ENCODE assay signal across 17 cellular contexts in genomic region chr19:33224694-33225457, GRCh38. TPM values are rescaled to one million over a fixed set of nuclear protein-coding genes. Genes with fewer than 3 reads are reported as not detected.
DNase-seq lines count a peak whose midpoint lies in the region; ATAC-seq and TF ChIP-seq lines count a peak whose summit lies in the region.
"Had no signal": no experiment of that assay in that cellular context is flagged by ENCODE, and none has a peak within 500 bp of the region (broad histone marks: within the 10 kb centered on the region; RNA-seq: fewer than 3 reads in every experiment).

No MANE protein-coding gene starts in this region.

- H3K27me3 ChIP-seq in CD4-positive, alpha-beta memory T cell (ENCODE audit: insufficient read depth, low read length), result peaks cover 29% of the 10 kb centered on the region
- H3K27me3 ChIP-seq in neutrophil, result peaks cover 66% of the 10 kb centered on the region

- H3K36me3 Mint-ChIP-seq in CD4-positive, alpha-beta memory T cell, result peaks cover 0 to 11% of the 10 kb centered on the region in 2 donors
- peaks cover 12% of the 10 kb centered on the region for H3K36me3 Mint-ChIP-seq in activated CD8-positive, alpha-beta T cell treated with anti-CD3 and anti-CD28 coated beads, Interleukin-2, amount 10 ng/mL, durations not matched to agents 7 days and 5 days (ENCODE audit: low read depth)

- H3K4me1 Mint-ChIP-seq in CD4-positive, alpha-beta memory T cell, result peaks cover 4 to 13% (median 7%) of the 10 kb centered on the region in 4 donors
- no peaks in the 10 kb centered on the region for H3K4me1 Mint-ChIP-seq in activated CD8-positive, alpha-beta T cell treated with anti-CD3 and anti-CD28 coated beads, Interleukin-2, amount 10 ng/mL, durations not matched to agents 7 days and 5 days (ENCODE audit: low read depth)

- peak overlapping the region in 1 of 7 donors; percentile 21 for H3K27ac Mint-ChIP-seq in CD4-positive, alpha-beta memory T cell
- no peak overlapping the region for H3K27ac Mint-ChIP-seq in activated CD8-positive, alpha-beta T cell treated with anti-CD3 and anti-CD28 coated beads, Interleukin-2, amount 10 ng/mL, durations not matched to agents 7 days and 5 days
- H3K27ac Mint-ChIP-seq: activated T-helper 1 cell treated with anti-CD3 and anti-CD28 coated beads, Interleukin-12 subunit alpha, Interleukin-12 subunit beta, Interleukin-2, Interleukin-4 antibody, amounts not matched to agents 30 ng/mL and 10 ng/mL and 1 ng/mL, durations not matched to agents 14 hours and 24 hours and 36 hours; memory B cell; stimulated activated naive CD8-positive, alpha-beta T cell treated with anti-CD3 and anti-CD28 coated beads, Interleukin-15, Interleukin-2, amounts not matched to agents 100 ng/mL and 50 ng/mL, for 24 hours had no signal

- H3K4me1 ChIP-seq in CD4-positive, alpha-beta memory T cell (ENCODE audit: insufficient read depth, low read length), result peaks cover 9% of the 10 kb centered on the region
- H3K4me1 ChIP-seq in HEK293 (ENCODE audit: control insufficient read depth, insufficient read depth, low read length) (peaks cover 2% of the 10 kb centered on the region; the same call in 1 of the 2 replicates), neutrophil (ENCODE audit: control insufficient read depth in 1 of 2, insufficient read depth in 1 of 2, low read depth in 1 of 2, low read length in 1 of 2) (peaks cover 16 to 23% of the 10 kb centered on the region in 2 experiments)

- H3K4me3 Mint-ChIP-seq in CD4-positive, alpha-beta memory T cell, result peak overlapping the region in 5 of 8 donors; percentile 1 to 57 (median 49)
- H3K4me3 Mint-ChIP-seq in activated CD8-positive, alpha-beta T cell treated with anti-CD3 and anti-CD28 coated beads, Interleukin-2, amount 10 ng/mL, durations not matched to agents 7 days and 5 days, result no peak overlapping the region
- H3K4me3 Mint-ChIP-seq: activated T-helper 1 cell treated with anti-CD3 and anti-CD28 coated beads, Interleukin-12 subunit alpha, Interleukin-12 subunit beta, Interleukin-2, Interleukin-4 antibody, amounts not matched to agents 30 ng/mL and 10 ng/mL and 1 ng/mL, durations not matched to agents 14 hours and 24 hours and 36 hours; memory B cell; stimulated activated naive CD8-positive, alpha-beta T cell treated with anti-CD3 and anti-CD28 coated beads, Interleukin-15, Interleukin-2, amounts not matched to agents 100 ng/mL and 50 ng/mL, for 24 hours had no signal

- TF ChIP-seq CTCF in HEK293 (tag by site-specific recombination; IDR thresholded peaks at IDR 0.05) (no peak), fibroblast of villous mesenchyme (IDR thresholded peaks at IDR 0.05; ENCODE audit: insufficient read depth, low read depth, low read length) (no peak), neutrophil (IDR thresholded peaks at IDR 0.05) (no peak)

- H3K9me3 ChIP-seq in CD4-positive, alpha-beta memory T cell (ENCODE audit: control insufficient read depth in 1 of 2, low read length in 2 of 2), result no peaks in the 10 kb centered on the region
- H3K9me3 ChIP-seq in HEK293 (ENCODE audit: control insufficient read depth, insufficient read depth, low read depth, low read length) (peaks cover 14% of the 10 kb centered on the region), neutrophil (peaks cover 3% of the 10 kb centered on the region)

- CTCF ChIA-PET in CD4-positive, alpha-beta memory T cell (lab: Charles Lee; ENCODE audit: partially characterized antibody), result interaction anchor here (1.0 to 1.3 kb wide), 2 partner anchors 10 to 40 kb away, joined by 3 to 5 read pairs; no protein-coding TSS in a partner anchor
- CTCF ChIA-PET in HEK293 (lab: Yijun Ruan, JAX), result interaction anchor here (0.5 to 3.7 kb wide), 6 partner anchors 11 to 817 kb away, joined by 3 to 37 read pairs (median 6); no protein-coding TSS in a partner anchor
- CTCF ChIA-PET in activated CD8-positive, alpha-beta T cell treated with anti-CD3 and anti-CD28 coated beads, Interleukin-2, amount 10 ng/mL, durations not matched to agents 7 days and 5 days (lab: Charles Lee), result interaction anchor here (1.2 kb wide), 1 partner anchor 11 kb away, joined by 3 read pairs; no protein-coding TSS in a partner anchor

- peaks cover 46 to 51% of the 10 kb centered on the region in 2 donors for H3K27me3 Mint-ChIP-seq in CD4-positive, alpha-beta memory T cell
- H3K27me3 Mint-ChIP-seq in activated CD8-positive, alpha-beta T cell treated with anti-CD3 and anti-CD28 coated beads, Interleukin-2, amount 10 ng/mL, durations not matched to agents 7 days and 5 days (ENCODE audit: low read depth), result peaks cover 49% of the 10 kb centered on the region

- no peak for ATAC-seq in activated CD8-positive, alpha-beta T cell treated with anti-CD3 and anti-CD28 coated beads, Interleukin-2, amount 10 ng/mL, durations not matched to agents 7 days and 5 days
- no peak for ATAC-seq in HG02981 (IDR thresholded peaks at IDR 0.05; ENCODE audit: unreplicated experiment)

- H3K4me3 ChIP-seq in CD4-positive, alpha-beta memory T cell (ENCODE audit: low read length in 2 of 2), result no peak overlapping the region
- H3K4me3 ChIP-seq in HEK293 (ENCODE audit: low read depth, low read length) (no peak overlapping the region), fibroblast of villous mesenchyme (ENCODE audit: low read depth, low read length) (peak overlapping the region; percentile 15), neutrophil (ENCODE audit: low read depth in 1 of 2, low read length in 1 of 2) (peak overlapping the region; percentile 35 to 79)

- no peaks in the 10 kb centered on the region for H3K36me3 ChIP-seq in CD4-positive, alpha-beta memory T cell (ENCODE audit: insufficient read depth, low read length)
- H3K36me3 ChIP-seq in HEK293 (ENCODE audit: control insufficient read depth in 2 of 2, insufficient read depth in 1 of 2, low read length in 2 of 2) (no peaks in the 10 kb centered on the region), neutrophil (no peaks in the 10 kb centered on the region)
- H3K36me3 ChIP-seq: spleen had no signal

- H3K27ac ChIP-seq in CD4-positive, alpha-beta memory T cell (ENCODE audit: low read depth, low read length), result no peak overlapping the region
- no peak overlapping the region for H3K27ac ChIP-seq in HEK293 (ENCODE audit: extremely low read depth, low read depth, low read length)
- no peak overlapping the region for H3K27ac ChIP-seq in neutrophil
- H3K27ac ChIP-seq: spleen had no signal

- no peak for DNase-seq in CD4-positive, alpha-beta memory T cell
- DNase-seq in fibroblast of villous mesenchyme (ENCODE audit: low read depth) (no peak), head of caudate nucleus (no peak)
- DNase-seq in activated CD8-positive, alpha-beta T cell treated with anti-CD3 and anti-CD28 coated beads, Interleukin-2, amount 10 ng/mL, durations not matched to agents 7 days and 5 days, result no peak
- DNase-seq: GOT3, KG1, NCI-H1105, occipital lobe, SIG-M5, spleen had no signal

- peaks cover 0 to 31% (median 23%) of the 10 kb centered on the region in 8 donors for H3K9me3 Mint-ChIP-seq in CD4-positive, alpha-beta memory T cell
- peaks cover 16% of the 10 kb centered on the region for H3K9me3 Mint-ChIP-seq in activated CD8-positive, alpha-beta T cell treated with anti-CD3 and anti-CD28 coated beads, Interleukin-2, amount 10 ng/mL, durations not matched to agents 7 days and 5 days (ENCODE audit: insufficient read depth)

- intact Hi-C loops in CD4-positive, alpha-beta memory T cell (cut with micrococcal nuclease), result no loop called here
- intact Hi-C loops in head of caudate nucleus (cut with DNase I), result no loop called here

- POLR2A ChIA-PET in CD4-positive, alpha-beta memory T cell (lab: Charles Lee; ENCODE audit: partially characterized antibody), result no interaction called here
- POLR2A ChIA-PET in HEK293 (lab: Yijun Ruan, JAX), result interaction anchor here (0.5 kb wide), 1 partner anchor 15 kb away, joined by 4 read pairs; no protein-coding TSS in a partner anchor
- POLR2A ChIA-PET in activated CD8-positive, alpha-beta T cell treated with anti-CD3 and anti-CD28 coated beads, Interleukin-2, amount 10 ng/mL, durations not matched to agents 7 days and 5 days (lab: Charles Lee), result no interaction called here

TF ChIP-seq in HEK293, 187 proteins besides CTCF, POLR2A, EP300 and RAD21:
- TF ChIP-seq ZNF623 (tag by site-specific recombination; IDR thresholded peaks at IDR 0.05) (peak; percentile 44), KLF7 (tag by site-specific recombination; IDR thresholded peaks at IDR 0.05; ENCODE audit: borderline replicate concordance) (no peak)
TF ChIP-seq in HEK293: peak in this region for 1.

RNA-seq across cellular contexts. Expression of gene SLC7A10, which starts 0.8 kb away (rescaled TPM):
- total RNA-seq in CD4-positive, alpha-beta memory T cell, result not detected
- polyA plus RNA-seq in CD4-positive, alpha-beta memory T cell, result not detected
- not detected in 2 replicates for total RNA-seq in fibroblast of villous mesenchyme
- total RNA-seq in activated CD8-positive, alpha-beta T cell treated with anti-CD3 and anti-CD28 coated beads, Interleukin-2, amount 10 ng/mL, durations not matched to agents 7 days and 5 days, result not detected
- total RNA-seq: activated T-helper 1 cell treated with anti-CD3 and anti-CD28 coated beads, Interleukin-12 subunit alpha, Interleukin-12 subunit beta, Interleukin-2, Interleukin-4 antibody, amounts not matched to agents 30 ng/mL and 10 ng/mL and 1 ng/mL, durations not matched to agents 14 hours and 24 hours and 36 hours; fibroblast of lung had no signal
- polyA plus RNA-seq: fibroblast of lung had no signal

RNA-seq across cellular contexts. Expression of gene LRP3, which starts 30.7 kb away (rescaled TPM):
- total RNA-seq in CD4-positive, alpha-beta memory T cell, result under 1 TPM in 1 of 2 experiments, not detected in 1; 0.32 TPM
- polyA plus RNA-seq in CD4-positive, alpha-beta memory T cell, result not detected
- 11.2 and 14.8 TPM in 2 replicates for total RNA-seq in fibroblast of villous mesenchyme
- total RNA-seq in activated CD8-positive, alpha-beta T cell treated with anti-CD3 and anti-CD28 coated beads, Interleukin-2, amount 10 ng/mL, durations not matched to agents 7 days and 5 days, result not detected

Comparison
In these comparisons a context has a peak if more than half of its experiments do, and no peak if none do; other contexts are left out.
1. H3K4me3 ChIP-seq: peak in fibroblast of villous mesenchyme (single experiment) and neutrophil (2 of 2); none in CD4-positive, alpha-beta memory T cell (0 of 2) and HEK293 (single experiment).